Comparison of ENCODE assay signal across 9 cellular contexts in the genomic region with DNA sequence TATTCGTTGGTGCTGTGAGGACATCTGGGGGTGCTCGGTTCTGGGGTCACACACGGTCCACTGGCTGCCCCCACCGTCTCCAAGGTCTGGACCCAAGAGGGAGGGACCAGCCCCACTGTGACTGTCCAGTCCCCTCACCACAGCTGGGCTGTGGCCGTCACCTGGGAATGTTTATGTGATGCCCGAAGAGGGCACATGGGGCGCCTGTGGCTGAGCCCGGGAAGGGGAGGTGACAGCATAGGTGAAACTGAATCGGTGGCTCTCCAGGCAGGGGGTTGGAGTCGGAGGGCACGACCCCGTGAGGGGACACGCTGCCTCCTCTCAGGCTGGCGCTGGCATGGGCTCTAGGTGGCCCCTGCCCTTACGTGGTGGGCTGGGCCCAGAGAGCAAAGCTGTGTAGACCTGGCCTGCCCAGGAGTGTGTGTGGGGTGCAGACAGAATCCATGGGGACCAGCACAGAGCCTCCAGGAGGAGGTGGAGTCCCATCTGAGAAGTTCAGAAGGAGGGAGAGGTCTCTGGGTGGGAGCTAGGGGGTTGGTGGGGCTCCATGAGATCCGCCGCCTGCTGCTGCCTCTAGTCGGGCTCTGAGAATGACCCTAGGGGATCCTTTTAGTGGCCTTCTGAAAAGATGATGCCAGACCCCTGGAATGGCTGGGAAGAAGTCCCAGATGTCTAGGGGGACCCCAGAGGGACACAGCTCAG. TPM values are rescaled to one million over a fixed set of nuclear protein-coding genes. Genes with fewer than 3 reads are reported as not detected.
A peak's percentile ranks its signal among the peaks of the same experiment; 100 is the strongest.
DNase-seq lines count a peak whose midpoint lies in the region; ATAC-seq, FAIRE-seq and TF ChIP-seq lines count a peak whose summit lies in the region.
"Had no signal": no experiment of that assay in that cellular context is flagged by ENCODE, and none has a peak within 500 bp of the region (broad histone marks: within the 10 kb centered on the region; RNA-seq: fewer than 3 reads in every experiment).

No MANE protein-coding gene starts in this region.

- H3K27ac ChIP-seq in Peyer's patch (peak overlapping the region in 3 of 4 donors; percentile 55 to 72 (median 58)), endodermal cell (ENCODE audit: low read depth, low read length) (no peak overlapping the region)

- DNase-seq in AG10803 (ENCODE audit: low read depth) (no peak), Peyer's patch (no peak), endodermal cell (peak; percentile 52), nephron progenitor cell (no peak), urothelium cell line (ENCODE audit: low spot score) (no peak), NOMO-1 (lab: John Stamatoyannopoulos, UW; ENCODE audit: unreplicated experiment in 2 of 2) (no peak), cerebellum (ENCODE audit: low spot score) (no peak)
- DNase-seq: central memory CD4-positive, alpha-beta T cell had no signal

- peak overlapping the region; percentile 63 for H3K4me3 ChIP-seq in AG10803 (ENCODE audit: low read length)
- H3K4me3 ChIP-seq in Peyer's patch = peak overlapping the region in 2 of 4 donors; percentile 83 to 86
- H3K4me3 ChIP-seq in endodermal cell (ENCODE audit: low read length) = peak overlapping the region; percentile 76

- TF ChIP-seq CTCF in AG10803 (conservative IDR thresholded peaks at IDR 0.05; ENCODE audit: low read length) (no peak), Peyer's patch (IDR thresholded peaks at IDR 0.05) (no peak), endodermal cell (conservative IDR thresholded peaks at IDR 0.05) (no peak), nephron progenitor cell (IDR thresholded peaks at IDR 0.05) (no peak)

- ATAC-seq in GM18909 (IDR thresholded peaks at IDR 0.05; ENCODE audit: poor library complexity, unreplicated experiment) = no peak

- H3K36me3 ChIP-seq in Peyer's patch (no peaks in the 10 kb centered on the region), endodermal cell (ENCODE audit: control insufficient read depth, insufficient read depth, low read length) (no peaks in the 10 kb centered on the region)

- H3K9me3 Mint-ChIP-seq in endodermal cell (peaks cover 20% of the 10 kb centered on the region), nephron progenitor cell (peaks cover 25% of the 10 kb centered on the region)

- H3K27me3 ChIP-seq in Peyer's patch (no peaks in the 10 kb centered on the region), endodermal cell (ENCODE audit: control insufficient read depth, insufficient read depth, low read length, poor library complexity, severe bottlenecking) (no peaks in the 10 kb centered on the region)

- no peak for FAIRE-seq in urothelium cell line (lab: Jason Lieb, UNC)

- H3K27ac Mint-ChIP-seq in endodermal cell (no peak overlapping the region), nephron progenitor cell (no peak overlapping the region)

- peaks cover 3% of the 10 kb centered on the region for H3K4me1 Mint-ChIP-seq in endodermal cell
- H3K4me1 Mint-ChIP-seq in nephron progenitor cell = peaks cover 15% of the 10 kb centered on the region

- no peaks in the 10 kb centered on the region for H3K9me3 ChIP-seq in Peyer's patch
- peaks cover 14% of the 10 kb centered on the region for H3K9me3 ChIP-seq in endodermal cell (ENCODE audit: control insufficient read depth, low read length)

- TF ChIP-seq POLR2A in Peyer's patch (IDR thresholded peaks at IDR 0.05) = no peak

- peaks cover 0 to 28% (median 7%) of the 10 kb centered on the region in 4 donors for H3K4me1 ChIP-seq in Peyer's patch
- H3K4me1 ChIP-seq in endodermal cell (ENCODE audit: control insufficient read depth, insufficient read depth, low read length) = peaks cover 4% of the 10 kb centered on the region

- H3K4me3 Mint-ChIP-seq in endodermal cell (peak overlapping the region; percentile 60), nephron progenitor cell (peak overlapping the region; percentile 78)

- H3K36me3 Mint-ChIP-seq in endodermal cell (ENCODE audit: low read depth) (no peaks in the 10 kb centered on the region), nephron progenitor cell (ENCODE audit: low read depth) (peaks cover 5% of the 10 kb centered on the region)

- 90 to 92% methylated on average over 17 to 18 of the region's 18 CpGs for WGBS in endodermal cell (ENCODE audit: insufficient coverage in 1 of 2, insufficient read length in 1 of 2), 2 experiments

- no peak overlapping the region for H3K9ac ChIP-seq in endodermal cell (ENCODE audit: extremely low read depth, low read length, poor library complexity, severe bottlenecking)

- H3K27me3 Mint-ChIP-seq in endodermal cell (ENCODE audit: insufficient read depth) (peaks cover 6% of the 10 kb centered on the region), nephron progenitor cell (ENCODE audit: low read depth, poor library complexity) (peaks cover 43% of the 10 kb centered on the region)

RNA-seq across cellular contexts. Expression of a gene that starts 1.8 kb away (rescaled TPM):
- total RNA-seq in Peyer's patch (10 to 100 TPM in 3 of 4 donors, 1 to 10 TPM in 1; 6.7 to 20.2 (median 15.5) TPM), endodermal cell (10 to 100 TPM; 23.4 to 24.5 TPM), cerebellum (19.1 TPM)
- polyA plus RNA-seq in endodermal cell (2013, experiment 1 of 2) = 14.1 TPM
- 13.7 TPM for polyA plus RNA-seq in endodermal cell (2013, experiment 2 of 2)

RNA-seq across cellular contexts. Expression of a gene that starts 51.9 kb away (rescaled TPM):
- total RNA-seq in Peyer's patch = 100 to 1,000 TPM; 149 to 356 (median 275) TPM
- 100 to 1,000 TPM; 226 to 252 TPM for total RNA-seq in endodermal cell
- 213 TPM for polyA plus RNA-seq in endodermal cell (2013, experiment 1 of 2)
- 205 TPM for polyA plus RNA-seq in endodermal cell (2013, experiment 2 of 2)
- total RNA-seq in cerebellum = 160 TPM
